In genomic region chr1:169546087-169546995, GRCh38 we compare ENCODE assay signal across 8 cellular contexts. TPM values are rescaled to one million over a fixed set of nuclear protein-coding genes. Genes with fewer than 3 reads are reported as not detected.
DNase-seq lines count a peak whose midpoint lies in the region; ATAC-seq and TF ChIP-seq lines count a peak whose summit lies in the region.

No MANE protein-coding gene starts in this region.

- TF ChIP-seq CTCF in epithelial cell of proximal tubule (conservative IDR thresholded peaks at IDR 0.05; ENCODE audit: low read depth, low read length): peak; percentile 91

- peak; percentile 65 for ATAC-seq in HG03095 (IDR thresholded peaks at IDR 0.05; ENCODE audit: unreplicated experiment)

- peak; percentile 73 for DNase-seq in activated effector memory CD4-positive, alpha-beta T cell treated with anti-CD3 and anti-CD28 coated beads, Interleukin-2, amount 50 U/mL, for 16 hours
- DNase-seq in activated effector memory CD4-positive, alpha-beta T cell treated with Interleukin-2 at 50 U/mL for 16 hours: no peak
- DNase-seq in NCI-H446 (lab: John Stamatoyannopoulos, UW) (peak; percentile 80 to 84), epithelial cell of proximal tubule (ENCODE audit: low read depth) (no peak), myocyte (ENCODE audit: low read depth) (peak; percentile 82), superior temporal gyrus (ENCODE audit: extremely low spot score) (peak; percentile 94)
- peak; percentile 35 for DNase-seq in activated CD4-positive, alpha-beta T cell treated with anti-CD3 and anti-CD28 coated beads, Interleukin-2, amount 50 U/mL, for 1 hour

- no peak overlapping the region for H3K4me3 ChIP-seq in epithelial cell of proximal tubule (ENCODE audit: low read depth, low read length)

RNA-seq across cellular contexts. Expression of gene F5, which starts 39.9 kb away (rescaled TPM):
- total RNA-seq in epithelial cell of proximal tubule (not detected in 2 replicates), myocyte (not detected in 2 replicates)
- 0.05 TPM for polyA plus RNA-seq in myocyte (2012)

Comparison
In these comparisons a context has a peak if more than half of its experiments do, and no peak if none do; other contexts are left out.
1. DNase-seq: peak in activated effector memory CD4-positive, alpha-beta T cell treated with anti-CD3 and anti-CD28 coated beads, Interleukin-2, amount 50 U/mL, for 16 hours (single experiment), NCI-H446 (2 of 2), activated CD4-positive, alpha-beta T cell treated with anti-CD3 and anti-CD28 coated beads, Interleukin-2, amount 50 U/mL, for 1 hour (single experiment), myocyte (single experiment) and superior temporal gyrus (single experiment); none in activated effector memory CD4-positive, alpha-beta T cell treated with Interleukin-2 at 50 U/mL for 16 hours (single experiment) and epithelial cell of proximal tubule (single experiment).